In the genomic region with DNA sequence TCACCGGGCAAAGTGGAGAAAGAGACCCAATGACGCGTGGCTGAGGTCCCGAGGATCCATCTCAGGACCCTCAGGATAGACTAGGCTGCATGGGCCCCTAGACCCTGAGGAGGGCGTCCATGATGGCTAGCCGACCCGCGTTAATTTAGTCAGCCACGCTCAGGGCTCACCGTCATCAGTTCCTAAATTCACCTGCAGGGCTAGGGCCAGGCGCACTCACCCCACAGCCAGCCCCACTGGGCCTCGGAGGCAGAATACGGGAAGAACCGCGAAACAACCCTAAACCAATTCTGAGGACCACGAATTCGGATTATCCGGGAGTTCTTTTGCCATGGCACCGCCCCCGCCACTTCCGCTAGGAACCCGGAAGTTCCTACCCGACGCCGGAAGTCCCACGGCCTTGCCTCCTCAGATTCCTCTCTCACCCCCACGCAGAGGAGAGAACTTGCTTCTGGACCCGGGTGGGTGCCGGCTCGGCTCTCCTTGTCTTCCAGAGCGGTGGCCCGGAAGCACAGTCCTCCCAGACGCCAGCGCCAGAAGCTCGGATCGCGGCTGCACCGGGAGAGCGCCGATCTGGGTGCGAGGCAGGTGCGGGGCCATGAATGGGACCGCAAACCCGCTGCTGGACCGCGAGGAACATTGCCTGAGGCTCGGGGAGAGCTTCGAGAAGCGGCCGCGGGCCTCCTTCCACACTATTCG, we compare ENCODE assay signal across 1 cellular context.
TF ChIP-seq lines count a peak whose summit lies in the region.

A gene (plus strand): TSS at position 417 of the 699 bp plus-strand sequence. CDS start 182 bp downstream, at position 599.
A gene with protein sequence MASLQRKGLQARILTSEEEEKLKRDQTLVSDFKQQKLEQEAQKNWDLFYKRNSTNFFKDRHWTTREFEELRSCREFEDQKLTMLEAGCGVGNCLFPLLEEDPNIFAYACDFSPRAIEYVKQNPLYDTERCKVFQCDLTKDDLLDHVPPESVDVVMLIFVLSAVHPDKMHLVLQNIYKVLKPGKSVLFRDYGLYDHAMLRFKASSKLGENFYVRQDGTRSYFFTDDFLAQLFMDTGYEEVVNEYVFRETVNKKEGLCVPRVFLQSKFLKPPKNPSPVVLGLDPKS (minus strand): TSS at position 363 of the 699 bp plus-strand sequence. CDS start 1,033 bp downstream, outside the sequence.

TF ChIP-seq in K562, 482 proteins besides CTCF, POLR2A, EP300 and RAD21 (continued from another document and continues in another):
- TF ChIP-seq RFX1 (IDR thresholded peaks at IDR 0.05) (peak; percentile 50; the same call in 1 of the 2 replicates), ADNP (tag; IDR thresholded peaks at IDR 0.05) (no peak), SP2 (IDR thresholded peaks at IDR 0.05; ENCODE audit: extremely low read depth, low read depth, low read length, poor library complexity, severe bottlenecking) (no peak), TRIM28 (IDR thresholded peaks at IDR 0.05) (no peak; the same call in 1 of the 2 replicates), TOE1 (IDR thresholded peaks at IDR 0.05; ENCODE audit: borderline replicate concordance) (peak; percentile 70), TOE1 (CRISPR knock-in tag; IDR thresholded peaks at IDR 0.05; ENCODE audit: borderline replicate concordance, low read depth) (no peak; the same call in 1 of the 2 replicates), NR2C2 (CRISPR knock-in tag; IDR thresholded peaks at IDR 0.05) (peak; percentile 71; the same call in 1 of the 2 replicates), NR2C2 (tag; IDR thresholded peaks at IDR 0.05) (peak; percentile 93), ZSCAN29 (IDR thresholded peaks at IDR 0.05) (peak; percentile 99), TCF3 (CRISPR knock-in tag; IDR thresholded peaks at IDR 0.05) (no peak), ZC3H11A (IDR thresholded peaks at IDR 0.05; ENCODE audit: low read depth, low read length) (peak; percentile 71; the same call in 1 of the 2 replicates), NR1H2 (CRISPR knock-in tag; IDR thresholded peaks at IDR 0.05) (0 out of 2 replicates have a peak, but pooled peaks have one; percentile 30), NFRKB (IDR thresholded peaks at IDR 0.05; ENCODE audit: low read depth) (peak; percentile 87), NCOA1 (IDR thresholded peaks at IDR 0.05; ENCODE audit: low read depth) (peak; percentile 96), ETV5 (CRISPR knock-in tag; IDR thresholded peaks at IDR 0.05; ENCODE audit: low read depth) (peak; percentile 87; the same call in 1 of the 2 replicates), ZNF263 (CRISPR knock-in tag; IDR thresholded peaks at IDR 0.05; ENCODE audit: borderline replicate concordance) (no peak), MAZ (CRISPR knock-in tag; conservative IDR thresholded peaks at IDR 0.05 in 1 of 2, IDR thresholded peaks at IDR 0.05 in 1 of 2) (peak; percentile 74 to 76), SAFB (IDR thresholded peaks at IDR 0.05; ENCODE audit: borderline replicate concordance, low read depth, low read length) (no peak), HDAC1 (IDR thresholded peaks at IDR 0.05) (peak in 1 of 2 experiments; percentile 89; a peak in 2 of 4 replicates), FOXK2 (conservative IDR thresholded peaks at IDR 0.05 in 1 of 2, IDR thresholded peaks at IDR 0.05 in 1 of 2; ENCODE audit: low read depth in 2 of 2) (peak; percentile 23 to 42; a peak in 1 of 4 replicates), DIDO1 (tag; IDR thresholded peaks at IDR 0.05; ENCODE audit: low read depth) (peak; percentile 93), HLTF (IDR thresholded peaks at IDR 0.05) (0 out of 2 replicates have a peak, but pooled peaks have one; percentile 14), ZFX (CRISPR knock-in tag; IDR thresholded peaks at IDR 0.05) (peak; percentile 75), ETV6 (IDR thresholded peaks at IDR 0.05; ENCODE audit: borderline replicate concordance in 1 of 2, low read depth in 2 of 2, low read length in 1 of 2) (peak; percentile 90 to 94; a peak in 3 of 4 replicates), ETV6 (CRISPR knock-in tag; IDR thresholded peaks at IDR 0.05; ENCODE audit: borderline replicate concordance) (no peak), CBX3 (IDR thresholded peaks at IDR 0.05; ENCODE audit: borderline replicate concordance in 1 of 2, low read length in 2 of 2) (peak in 1 of 2 experiments; percentile 24; a peak in 1 of 3 replicates), OTX1 (CRISPR knock-in tag; IDR thresholded peaks at IDR 0.05) (no peak), BCL6 (CRISPR knock-in tag; IDR thresholded peaks at IDR 0.05) (0 out of 2 replicates have a peak, but pooled peaks have one; percentile 12), NR4A1 (CRISPR knock-in tag; IDR thresholded peaks at IDR 0.05) (no peak), NR4A1 (tag; IDR thresholded peaks at IDR 0.05) (peak; percentile 70; the same call in 1 of the 2 replicates), CREM (IDR thresholded peaks at IDR 0.05; ENCODE audit: low read depth) (peak; percentile 74)
- TF ChIP-seq, protein P1, sequence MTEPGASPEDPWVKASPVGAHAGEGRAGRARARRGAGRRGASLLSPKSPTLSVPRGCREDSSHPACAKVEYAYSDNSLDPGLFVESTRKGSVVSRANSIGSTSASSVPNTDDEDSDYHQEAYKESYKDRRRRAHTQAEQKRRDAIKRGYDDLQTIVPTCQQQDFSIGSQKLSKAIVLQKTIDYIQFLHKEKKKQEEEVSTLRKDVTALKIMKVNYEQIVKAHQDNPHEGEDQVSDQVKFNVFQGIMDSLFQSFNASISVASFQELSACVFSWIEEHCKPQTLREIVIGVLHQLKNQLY (CRISPR knock-in tag; conservative IDR thresholded peaks at IDR 0.05) = peak in 1 of 2 experiments; percentile 73; a peak in 1 of 4 replicates
- TF ChIP-seq, protein P2, sequence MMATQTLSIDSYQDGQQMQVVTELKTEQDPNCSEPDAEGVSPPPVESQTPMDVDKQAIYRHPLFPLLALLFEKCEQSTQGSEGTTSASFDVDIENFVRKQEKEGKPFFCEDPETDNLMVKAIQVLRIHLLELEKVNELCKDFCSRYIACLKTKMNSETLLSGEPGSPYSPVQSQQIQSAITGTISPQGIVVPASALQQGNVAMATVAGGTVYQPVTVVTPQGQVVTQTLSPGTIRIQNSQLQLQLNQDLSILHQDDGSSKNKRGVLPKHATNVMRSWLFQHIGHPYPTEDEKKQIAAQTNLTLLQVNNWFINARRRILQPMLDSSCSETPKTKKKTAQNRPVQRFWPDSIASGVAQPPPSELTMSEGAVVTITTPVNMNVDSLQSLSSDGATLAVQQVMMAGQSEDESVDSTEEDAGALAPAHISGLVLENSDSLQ (IDR thresholded peaks at IDR 0.05) = peak; percentile 75
- TF ChIP-seq, protein P3, sequence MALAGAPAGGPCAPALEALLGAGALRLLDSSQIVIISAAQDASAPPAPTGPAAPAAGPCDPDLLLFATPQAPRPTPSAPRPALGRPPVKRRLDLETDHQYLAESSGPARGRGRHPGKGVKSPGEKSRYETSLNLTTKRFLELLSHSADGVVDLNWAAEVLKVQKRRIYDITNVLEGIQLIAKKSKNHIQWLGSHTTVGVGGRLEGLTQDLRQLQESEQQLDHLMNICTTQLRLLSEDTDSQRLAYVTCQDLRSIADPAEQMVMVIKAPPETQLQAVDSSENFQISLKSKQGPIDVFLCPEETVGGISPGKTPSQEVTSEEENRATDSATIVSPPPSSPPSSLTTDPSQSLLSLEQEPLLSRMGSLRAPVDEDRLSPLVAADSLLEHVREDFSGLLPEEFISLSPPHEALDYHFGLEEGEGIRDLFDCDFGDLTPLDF (CRISPR knock-in tag; IDR thresholded peaks at IDR 0.05) = peak; percentile 40; the same call in 1 of the 2 replicates
- TF ChIP-seq, protein P4, sequence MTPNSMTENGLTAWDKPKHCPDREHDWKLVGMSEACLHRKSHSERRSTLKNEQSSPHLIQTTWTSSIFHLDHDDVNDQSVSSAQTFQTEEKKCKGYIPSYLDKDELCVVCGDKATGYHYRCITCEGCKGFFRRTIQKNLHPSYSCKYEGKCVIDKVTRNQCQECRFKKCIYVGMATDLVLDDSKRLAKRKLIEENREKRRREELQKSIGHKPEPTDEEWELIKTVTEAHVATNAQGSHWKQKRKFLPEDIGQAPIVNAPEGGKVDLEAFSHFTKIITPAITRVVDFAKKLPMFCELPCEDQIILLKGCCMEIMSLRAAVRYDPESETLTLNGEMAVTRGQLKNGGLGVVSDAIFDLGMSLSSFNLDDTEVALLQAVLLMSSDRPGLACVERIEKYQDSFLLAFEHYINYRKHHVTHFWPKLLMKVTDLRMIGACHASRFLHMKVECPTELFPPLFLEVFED (CRISPR knock-in tag; conservative IDR thresholded peaks at IDR 0.05) = no peak
- TF ChIP-seq, protein P5, sequence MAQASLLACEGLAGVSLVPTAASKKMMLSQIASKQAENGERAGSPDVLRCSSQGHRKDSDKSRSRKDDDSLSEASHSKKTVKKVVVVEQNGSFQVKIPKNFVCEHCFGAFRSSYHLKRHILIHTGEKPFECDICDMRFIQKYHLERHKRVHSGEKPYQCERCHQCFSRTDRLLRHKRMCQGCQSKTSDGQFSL (CRISPR knock-in tag; IDR thresholded peaks at IDR 0.05) = peak; percentile 84
- TF ChIP-seq, protein P5 (tag; IDR thresholded peaks at IDR 0.05) = peak in 1 of 2 experiments; percentile 31; a peak in 1 of 4 replicates
- TF ChIP-seq, protein P6, sequence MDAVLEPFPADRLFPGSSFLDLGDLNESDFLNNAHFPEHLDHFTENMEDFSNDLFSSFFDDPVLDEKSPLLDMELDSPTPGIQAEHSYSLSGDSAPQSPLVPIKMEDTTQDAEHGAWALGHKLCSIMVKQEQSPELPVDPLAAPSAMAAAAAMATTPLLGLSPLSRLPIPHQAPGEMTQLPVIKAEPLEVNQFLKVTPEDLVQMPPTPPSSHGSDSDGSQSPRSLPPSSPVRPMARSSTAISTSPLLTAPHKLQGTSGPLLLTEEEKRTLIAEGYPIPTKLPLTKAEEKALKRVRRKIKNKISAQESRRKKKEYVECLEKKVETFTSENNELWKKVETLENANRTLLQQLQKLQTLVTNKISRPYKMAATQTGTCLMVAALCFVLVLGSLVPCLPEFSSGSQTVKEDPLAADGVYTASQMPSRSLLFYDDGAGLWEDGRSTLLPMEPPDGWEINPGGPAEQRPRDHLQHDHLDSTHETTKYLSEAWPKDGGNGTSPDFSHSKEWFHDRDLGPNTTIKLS (IDR thresholded peaks at IDR 0.05; ENCODE audit: borderline replicate concordance, low read depth) = peak; percentile 62; the same call in 1 of the 2 replicates
- TF ChIP-seq, protein P7, sequence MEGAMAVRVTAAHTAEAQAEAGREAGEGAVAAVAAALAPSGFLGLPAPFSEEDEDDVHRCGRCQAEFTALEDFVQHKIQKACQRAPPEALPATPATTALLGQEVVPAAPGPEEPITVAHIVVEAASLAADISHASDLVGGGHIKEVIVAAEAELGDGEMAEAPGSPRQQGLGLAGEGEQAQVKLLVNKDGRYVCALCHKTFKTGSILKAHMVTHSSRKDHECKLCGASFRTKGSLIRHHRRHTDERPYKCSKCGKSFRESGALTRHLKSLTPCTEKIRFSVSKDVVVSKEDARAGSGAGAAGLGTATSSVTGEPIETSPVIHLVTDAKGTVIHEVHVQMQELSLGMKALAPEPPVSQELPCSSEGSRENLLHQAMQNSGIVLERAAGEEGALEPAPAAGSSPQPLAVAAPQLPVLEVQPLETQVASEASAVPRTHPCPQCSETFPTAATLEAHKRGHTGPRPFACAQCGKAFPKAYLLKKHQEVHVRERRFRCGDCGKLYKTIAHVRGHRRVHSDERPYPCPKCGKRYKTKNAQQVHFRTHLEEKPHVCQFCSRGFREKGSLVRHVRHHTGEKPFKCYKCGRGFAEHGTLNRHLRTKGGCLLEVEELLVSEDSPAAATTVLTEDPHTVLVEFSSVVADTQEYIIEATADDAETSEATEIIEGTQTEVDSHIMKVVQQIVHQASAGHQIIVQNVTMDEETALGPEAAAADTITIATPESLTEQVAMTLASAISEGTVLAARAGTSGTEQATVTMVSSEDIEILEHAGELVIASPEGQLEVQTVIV (CRISPR knock-in tag; IDR thresholded peaks at IDR 0.05; ENCODE audit: borderline replicate concordance) = no peak
- TF ChIP-seq, protein P8, sequence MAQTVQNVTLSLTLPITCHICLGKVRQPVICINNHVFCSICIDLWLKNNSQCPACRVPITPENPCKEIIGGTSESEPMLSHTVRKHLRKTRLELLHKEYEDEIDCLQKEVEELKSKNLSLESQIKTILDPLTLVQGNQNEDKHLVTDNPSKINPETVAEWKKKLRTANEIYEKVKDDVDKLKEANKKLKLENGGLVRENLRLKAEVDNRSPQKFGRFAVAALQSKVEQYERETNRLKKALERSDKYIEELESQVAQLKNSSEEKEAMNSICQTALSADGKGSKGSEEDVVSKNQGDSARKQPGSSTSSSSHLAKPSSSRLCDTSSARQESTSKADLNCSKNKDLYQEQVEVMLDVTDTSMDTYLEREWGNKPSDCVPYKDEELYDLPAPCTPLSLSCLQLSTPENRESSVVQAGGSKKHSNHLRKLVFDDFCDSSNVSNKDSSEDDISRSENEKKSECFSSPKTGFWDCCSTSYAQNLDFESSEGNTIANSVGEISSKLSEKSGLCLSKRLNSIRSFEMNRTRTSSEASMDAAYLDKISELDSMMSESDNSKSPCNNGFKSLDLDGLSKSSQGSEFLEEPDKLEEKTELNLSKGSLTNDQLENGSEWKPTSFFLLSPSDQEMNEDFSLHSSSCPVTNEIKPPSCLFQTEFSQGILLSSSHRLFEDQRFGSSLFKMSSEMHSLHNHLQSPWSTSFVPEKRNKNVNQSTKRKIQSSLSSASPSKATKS (CRISPR knock-in tag; IDR thresholded peaks at IDR 0.05) = no peak
